19 cellular contexts compared by ENCODE assay signal in the genomic region with DNA sequence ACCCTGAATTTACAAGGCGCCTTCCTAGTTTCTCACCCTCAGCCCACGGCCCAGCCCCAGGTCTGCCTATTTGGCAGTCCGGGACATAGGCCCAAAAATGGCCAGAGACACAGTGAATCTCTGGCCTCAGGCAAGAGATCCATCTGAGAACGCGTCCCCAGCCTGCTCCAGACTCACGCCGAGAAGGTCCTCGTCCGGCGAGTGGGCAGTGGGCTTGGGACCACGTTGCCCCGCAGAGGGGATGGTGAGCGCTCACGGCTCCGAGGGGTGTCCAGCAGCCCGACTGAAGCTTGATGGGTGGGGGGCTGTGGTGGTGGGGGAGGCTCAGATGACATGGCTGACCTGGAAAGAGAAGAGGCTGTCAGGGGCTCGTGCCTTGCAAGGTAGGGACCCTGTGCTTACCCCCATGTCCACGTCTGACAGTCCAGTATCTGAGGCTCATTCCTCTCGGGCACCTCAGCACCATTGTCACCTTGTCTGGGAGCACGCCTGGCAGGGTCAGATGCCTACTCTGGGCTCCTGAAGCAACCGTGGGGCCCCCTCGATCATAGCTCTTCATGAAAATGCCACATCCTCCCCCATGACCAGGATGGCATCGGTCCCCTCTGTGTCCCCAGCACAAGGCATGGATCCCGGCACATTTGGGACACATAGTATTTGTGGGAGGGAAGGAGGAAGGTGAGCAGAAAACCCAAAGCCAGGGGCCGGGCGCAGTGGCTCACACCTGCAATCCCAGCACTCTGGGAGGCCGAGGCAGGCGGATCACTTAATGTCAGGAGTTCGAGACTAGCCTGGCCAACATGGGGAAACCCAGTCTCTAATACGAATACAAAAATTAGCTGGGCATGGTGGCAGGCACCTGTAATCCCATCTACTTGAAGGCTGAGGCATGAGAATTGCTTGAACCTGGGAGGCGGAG. TPM values are rescaled to one million over a fixed set of nuclear protein-coding genes. Genes with fewer than 3 reads are reported as not detected.
A peak's percentile ranks its signal among the peaks of the same experiment; 100 is the strongest.
DNase-seq lines count a peak whose midpoint lies in the region; ATAC-seq and TF ChIP-seq lines count a peak whose summit lies in the region.
"Had no signal": no experiment of that assay in that cellular context is flagged by ENCODE, and none has a peak within 500 bp of the region (broad histone marks: within the 10 kb centered on the region; RNA-seq: fewer than 3 reads in every experiment).

No MANE protein-coding gene starts in this region.

- no peak for TF ChIP-seq EP300 in gastroesophageal sphincter (IDR thresholded peaks at IDR 0.05)

- H3K27ac Mint-ChIP-seq in CD8-positive, alpha-beta T cell: peak overlapping the region; percentile 37
- H3K27ac Mint-ChIP-seq: activated naive CD4-positive, alpha-beta T cell treated with anti-CD3 and anti-CD28 coated beads, Interleukin-2, amount 50 U/mL, for 24 hours; dendritic cell treated with granulocyte-macrophage colony-stimulating factor and Interleukin-4, amounts not matched to agents 40 ng/mL and 50 ng/mL, for 4 days had no signal

- CTCF ChIA-PET in CD8-positive, alpha-beta T cell (lab: Charles Lee): interaction anchor here (0.8 to 2.8 kb wide), 2 partner anchors 20 to 21 kb away, joined by 3 to 10 read pairs; no protein-coding TSS in a partner anchor

- H3K4me1 Mint-ChIP-seq in CD8-positive, alpha-beta T cell (ENCODE audit: low read depth): peaks cover 35% of the 10 kb centered on the region

- H3K4me3 Mint-ChIP-seq in CD8-positive, alpha-beta T cell: no peak overlapping the region
- H3K4me3 Mint-ChIP-seq: activated naive CD4-positive, alpha-beta T cell treated with anti-CD3 and anti-CD28 coated beads, Interleukin-2, amount 50 U/mL, for 24 hours; dendritic cell treated with granulocyte-macrophage colony-stimulating factor and Interleukin-4, amounts not matched to agents 40 ng/mL and 50 ng/mL, for 4 days had no signal

- no peak overlapping the region for H3K27ac ChIP-seq in CD8-positive, alpha-beta T cell (ENCODE audit: low read depth, low read length)
- H3K27ac ChIP-seq in gastroesophageal sphincter: peak overlapping the region in 3 of 4 donors; percentile 69 to 73 (median 73)

- DNase-seq in CD8-positive, alpha-beta T cell: no peak
- DNase-seq in NT2/D1 (ENCODE audit: low read depth, low spot score) (no peak), posterior vena cava (ENCODE audit: low spot score) (peak; percentile 77), H7 (no peak), iPS-NIHi7 (ENCODE audit: extremely low spot score) (no peak)
- no peak for DNase-seq in stimulated activated CD4-positive, alpha-beta T cell treated with anti-CD3 and anti-CD28 coated beads, Interleukin-4, amount 100 ng/mL, for 1 hour
- no peak for DNase-seq in central memory CD4-positive, alpha-beta T cell
- DNase-seq: CD4-positive, CD25-positive, alpha-beta regulatory T cell; NCI-H1694 treated with DMSO at 0.1 percent for 48 hours; NCI-H526; retina; stimulated activated CD4-positive, alpha-beta T cell treated with anti-CD3 and anti-CD28 coated beads, Interleukin-4, amount 100 ng/mL, for 24 hours; stimulated activated naive CD4-positive, alpha-beta T cell; T1000 had no signal

- H3K9ac ChIP-seq in NT2/D1 (ENCODE audit: insufficient read length, low read depth): peak overlapping the region; percentile 32

- peaks cover 42% of the 10 kb centered on the region for H3K36me3 Mint-ChIP-seq in CD8-positive, alpha-beta T cell

- intact Hi-C loops in CD8-positive, alpha-beta T cell (cut with DNase I, micrococcal nuclease): no loop called here
- intact Hi-C loops in posterior vena cava (cut with DNase I): no loop called here

- WGBS in gastroesophageal sphincter (ENCODE audit: low coverage in 1 of 2), 2 donors: 83 to 100% methylated on average over 1 of the region's 31 CpGs

- POLR2A ChIA-PET in CD8-positive, alpha-beta T cell (lab: Charles Lee): interaction anchor here (1.4 kb wide), 1 partner anchor 9 kb away, joined by 4 read pairs; a partner anchor contains a TSS

- no peaks in the 10 kb centered on the region for H3K27me3 ChIP-seq in CD8-positive, alpha-beta T cell (ENCODE audit: insufficient read depth, low read length)
- H3K27me3 ChIP-seq in NT2/D1 (ENCODE audit: insufficient read depth, insufficient read length): no peaks in the 10 kb centered on the region
- no peaks in the 10 kb centered on the region for H3K27me3 ChIP-seq in gastroesophageal sphincter
- no peaks in the 10 kb centered on the region for H3K27me3 ChIP-seq in H7 (ENCODE audit: control insufficient read depth, insufficient read depth, low read length)

- no peaks in the 10 kb centered on the region for H3K9me3 Mint-ChIP-seq in CD8-positive, alpha-beta T cell
- H3K9me3 Mint-ChIP-seq: activated naive CD4-positive, alpha-beta T cell treated with anti-CD3 and anti-CD28 coated beads, Interleukin-2, amount 50 U/mL, for 24 hours; CD4-positive, CD25-positive, alpha-beta regulatory T cell; dendritic cell treated with granulocyte-macrophage colony-stimulating factor and Interleukin-4, amounts not matched to agents 40 ng/mL and 50 ng/mL, for 4 days had no signal

- no peak for TF ChIP-seq POLR2A in gastroesophageal sphincter (IDR thresholded peaks at IDR 0.05)

- H3K36me3 ChIP-seq in CD8-positive, alpha-beta T cell (ENCODE audit: insufficient read depth, low read length): peaks cover 20% of the 10 kb centered on the region
- peaks cover 76% of the 10 kb centered on the region for H3K36me3 ChIP-seq in NT2/D1 (ENCODE audit: insufficient read depth, insufficient read length, low read length)
- H3K36me3 ChIP-seq in gastroesophageal sphincter: peaks cover 0 to 46% of the 10 kb centered on the region in 2 donors
- H3K36me3 ChIP-seq in H7 (replicated peaks; ENCODE audit: control insufficient read depth, insufficient read depth, low read length): peaks cover 19% of the 10 kb centered on the region

- H3K4me3 ChIP-seq in CD8-positive, alpha-beta T cell (ENCODE audit: low read depth, low read length): no peak overlapping the region
- no peak overlapping the region for H3K4me3 ChIP-seq in NT2/D1 (ENCODE audit: insufficient read length, low read depth)
- H3K4me3 ChIP-seq in gastroesophageal sphincter: no peak overlapping the region
- H3K4me3 ChIP-seq in H7 (ENCODE audit: insufficient read depth, low read depth, low read length): no peak overlapping the region

- TF ChIP-seq CTCF in CD8-positive, alpha-beta T cell (IDR thresholded peaks at IDR 0.05): no peak
- TF ChIP-seq CTCF in gastroesophageal sphincter (IDR thresholded peaks at IDR 0.05): no peak

- peaks cover 5% of the 10 kb centered on the region for H3K4me1 ChIP-seq in CD8-positive, alpha-beta T cell (ENCODE audit: insufficient read depth, low read length)
- peaks cover 28% of the 10 kb centered on the region for H3K4me1 ChIP-seq in NT2/D1 (ENCODE audit: insufficient read depth, insufficient read length)
- H3K4me1 ChIP-seq in gastroesophageal sphincter: peaks cover 0 to 62% (median 26%) of the 10 kb centered on the region in 3 donors

- no peak for ATAC-seq in CD8-positive, alpha-beta T cell
- no peak for ATAC-seq in gastroesophageal sphincter

- no peaks in the 10 kb centered on the region for H3K27me3 Mint-ChIP-seq in CD8-positive, alpha-beta T cell (ENCODE audit: low read depth)
- H3K27me3 Mint-ChIP-seq: activated naive CD4-positive, alpha-beta T cell treated with anti-CD3 and anti-CD28 coated beads, Interleukin-2, amount 50 U/mL, for 24 hours; CD4-positive, CD25-positive, alpha-beta regulatory T cell; dendritic cell treated with granulocyte-macrophage colony-stimulating factor and Interleukin-4, amounts not matched to agents 40 ng/mL and 50 ng/mL, for 4 days had no signal

- no peaks in the 10 kb centered on the region for H3K9me3 ChIP-seq in CD8-positive, alpha-beta T cell (ENCODE audit: low read length)
- no peaks in the 10 kb centered on the region for H3K9me3 ChIP-seq in NT2/D1 (ENCODE audit: insufficient read depth, low read length)
- no peaks in the 10 kb centered on the region for H3K9me3 ChIP-seq in gastroesophageal sphincter

RNA-seq across cellular contexts. Expression of a gene that starts 9.6 kb away (rescaled TPM):
- total RNA-seq in CD8-positive, alpha-beta T cell: 10 to 100 TPM; 28.0 to 33.3 TPM
- total RNA-seq in gastroesophageal sphincter (10 to 100 TPM; 29.3 to 79.8 (median 72.5) TPM), posterior vena cava (10 to 100 TPM; 39.8 to 44.0 TPM)
- 324 and 345 TPM in 2 replicates for total RNA-seq in H7 (2014; rRNA removed; shearing (Covaris generic))

RNA-seq across cellular contexts. Expression of a gene that starts 22.9 kb away (rescaled TPM):
- not detected for total RNA-seq in CD8-positive, alpha-beta T cell
- total RNA-seq in gastroesophageal sphincter (not detected), posterior vena cava (not detected)
- not detected in 2 replicates for total RNA-seq in H7 (2014; rRNA removed; shearing (Covaris generic))
- total RNA-seq: CD4-positive, CD25-positive, alpha-beta regulatory T cell; LHCN-M2; RPMI7951 had no signal
